ENCODE assay signal across 12 cellular contexts in the genomic region with DNA sequence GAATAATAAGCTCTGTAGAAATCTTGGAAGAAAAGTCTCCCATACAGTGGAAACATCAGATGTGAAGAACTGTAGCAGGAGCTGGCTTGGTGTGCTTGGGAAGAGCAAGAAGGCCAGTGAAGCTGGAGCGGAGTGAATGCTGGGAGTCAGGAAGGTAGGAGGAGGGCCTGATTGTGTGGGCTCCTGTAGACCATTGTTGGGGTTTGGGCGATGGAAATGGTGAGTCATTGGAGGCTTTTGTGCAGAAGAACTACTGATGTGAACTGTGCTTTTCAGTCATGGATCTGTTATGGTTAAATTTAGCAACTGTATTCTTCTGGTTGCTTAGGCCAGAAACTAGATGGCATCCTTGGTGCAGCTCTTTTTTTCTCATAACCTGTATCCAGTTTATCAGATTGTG. TPM values are rescaled to one million over a fixed set of nuclear protein-coding genes. Genes with fewer than 3 reads are reported as not detected.
A peak's percentile ranks its signal among the peaks of the same experiment; 100 is the strongest.
DNase-seq lines count a peak whose midpoint lies in the region; ATAC-seq and TF ChIP-seq lines count a peak whose summit lies in the region.
"Had no signal": no experiment of that assay in that cellular context is flagged by ENCODE, and none has a peak within 500 bp of the region (broad histone marks: within the 10 kb centered on the region; RNA-seq: fewer than 3 reads in every experiment).

No MANE protein-coding gene starts in this region.

- no peak overlapping the region for H2AFZ ChIP-seq in IMR-90 (replicated peaks; ENCODE audit: low read length, poor library complexity)

- H3K4me1 Mint-ChIP-seq in activated CD8-positive, alpha-beta memory T cell treated with anti-CD3 and anti-CD28 coated beads, Interleukin-2, amount 10 ng/mL, durations not matched to agents 7 days and 5 days: peaks cover 25% of the 10 kb centered on the region

- H3K27me3 ChIP-seq in IMR-90 (ENCODE audit: control insufficient read depth, insufficient read depth, low read length): no peaks in the 10 kb centered on the region

- no peaks in the 10 kb centered on the region for H3K9me3 ChIP-seq in IMR-90 (ENCODE audit: control insufficient read depth, insufficient read depth, low read length)

- no peak overlapping the region for H3K27ac Mint-ChIP-seq in activated CD8-positive, alpha-beta memory T cell treated with anti-CD3 and anti-CD28 coated beads, Interleukin-2, amount 10 ng/mL, durations not matched to agents 7 days and 5 days
- H3K27ac Mint-ChIP-seq: dendritic cell treated with granulocyte-macrophage colony-stimulating factor and Interleukin-4, amounts not matched to agents 40 ng/mL and 50 ng/mL, for 4 days had no signal

- no peaks in the 10 kb centered on the region for H3K27me3 Mint-ChIP-seq in activated CD8-positive, alpha-beta memory T cell treated with anti-CD3 and anti-CD28 coated beads, Interleukin-2, amount 10 ng/mL, durations not matched to agents 7 days and 5 days

- no peak overlapping the region for H3K27ac ChIP-seq in IMR-90 (ENCODE audit: insufficient read depth, low read length)

- H3K4ac ChIP-seq in IMR-90 (ENCODE audit: low read depth, low read length): no peak overlapping the region

- H2AK9ac ChIP-seq in IMR-90 (replicated peaks; ENCODE audit: low read depth, low read length, poor library complexity): no peak overlapping the region

- H3K36me3 ChIP-seq in IMR-90 (ENCODE audit: control insufficient read depth, insufficient read depth, low read length): no peaks in the 10 kb centered on the region; the same call in 1 of the 2 replicates

- DNase-seq in activated CD8-positive, alpha-beta memory T cell treated with anti-CD3 and anti-CD28 coated beads, Interleukin-2, amount 10 ng/mL, durations not matched to agents 7 days and 5 days: peak; percentile 58
- no peak for DNase-seq in activated CD8-positive, alpha-beta memory T cell treated with anti-CD3 and anti-CD28 coated beads, Interleukin-2, amount 50 U/mL, for 4 hours
- DNase-seq in IMR-90 (no peak), astrocyte of the spinal cord (ENCODE audit: low read depth, low spot score) (peak; percentile 10), pulmonary artery endothelial cell (ENCODE audit: low read depth, low spot score) (peak; percentile 33), HK-2 (ENCODE audit: unreplicated experiment) (no peak), NCI-H2081 (lab: John Stamatoyannopoulos, UW) (no peak)
- DNase-seq: aorta, H7 had no signal

- H4K5ac ChIP-seq in IMR-90 (ENCODE audit: low read depth, low read length): no peak overlapping the region

- in situ Hi-C loops in IMR-90 (cut with MboI; ENCODE audit: low sequenced_read_pairs) (loop anchor here (5.0 kb wide), 1 partner anchor 282 kb away; the partner anchor contains the start of gene ADAMTS16), astrocyte of the spinal cord (cut with HindIII; ENCODE audit: low sequenced_read_pairs) (loop anchor here (25.0 kb wide), 1 partner anchor 537 kb away; no protein-coding TSS in a partner anchor)

- peaks cover 2% of the 10 kb centered on the region for H3K9me3 Mint-ChIP-seq in activated CD8-positive, alpha-beta memory T cell treated with anti-CD3 and anti-CD28 coated beads, Interleukin-2, amount 10 ng/mL, durations not matched to agents 7 days and 5 days (ENCODE audit: low read depth)
- H3K9me3 Mint-ChIP-seq: dendritic cell treated with granulocyte-macrophage colony-stimulating factor and Interleukin-4, amounts not matched to agents 40 ng/mL and 50 ng/mL, for 4 days; neural crest cell had no signal

- peaks cover 8 to 58% of the 10 kb centered on the region in 2 experiments; a peak in 3 of 4 replicates for H3K79me1 ChIP-seq in IMR-90 (ENCODE audit: low read depth in 1 of 2, low read length in 2 of 2)

- no peak for TF ChIP-seq POLR2A in IMR-90 (IDR thresholded peaks at IDR 0.05; ENCODE audit: low read depth, low read length)

- no peak overlapping the region for H3K4me3 ChIP-seq in IMR-90 (ENCODE audit: insufficient read depth, low read depth, low read length)
- H3K4me3 ChIP-seq in astrocyte of the spinal cord (ENCODE audit: low read depth, low read length): no peak overlapping the region

- TF ChIP-seq RAD21 in IMR-90 (IDR thresholded peaks at IDR 0.05; ENCODE audit: low read length): no peak

- no peak for TF ChIP-seq CTCF in IMR-90 (conservative IDR thresholded peaks at IDR 0.05; ENCODE audit: low read depth, low read length)
- no peak for TF ChIP-seq CTCF in astrocyte of the spinal cord (IDR thresholded peaks at IDR 0.05; ENCODE audit: low read depth, low read length)

- H3K4me1 ChIP-seq in IMR-90 (ENCODE audit: control insufficient read depth, insufficient read depth, low read length): peaks cover 6% of the 10 kb centered on the region

- no peak overlapping the region for H4K91ac ChIP-seq in IMR-90 (ENCODE audit: insufficient read depth, low read depth, low read length)

- H3K36me3 Mint-ChIP-seq in activated CD8-positive, alpha-beta memory T cell treated with anti-CD3 and anti-CD28 coated beads, Interleukin-2, amount 10 ng/mL, durations not matched to agents 7 days and 5 days: peaks cover 18% of the 10 kb centered on the region

- dilution Hi-C loops in IMR-90 (cut with HindIII; ENCODE audit: low sequenced_read_pairs, unreplicated experiment): no loop called here

- no peak overlapping the region for H3K18ac ChIP-seq in IMR-90 (ENCODE audit: low read depth, low read length)

- no TSS peak for BruUV-seq in IMR-90 (replicated peaks; lab: Mats Ljungman, UMichigan)

- H3K9ac ChIP-seq in IMR-90 (ENCODE audit: low read depth, low read length): no peak overlapping the region

- H2BK15ac ChIP-seq in IMR-90 (ENCODE audit: low read depth, low read length): no peak overlapping the region

- POLR2A ChIA-PET in IMR-90 (lab: Charles Lee; ENCODE audit: unreplicated experiment): no interaction called here

- no peak overlapping the region for H2BK5ac ChIP-seq in IMR-90 (ENCODE audit: low read depth, low read length, poor library complexity, severe bottlenecking)

- no peak overlapping the region for H2BK20ac ChIP-seq in IMR-90 (ENCODE audit: low read depth, low read length)

- H3K56ac ChIP-seq in IMR-90 (ENCODE audit: extremely low read depth, insufficient read depth, low read length): no peak overlapping the region

- WGBS in IMR-90 (ENCODE audit: extremely low coverage in 2 of 2, insufficient read length in 1 of 2), 2 experiments: 86% methylated on average over 1 of the region's 2 CpGs; no CpG with 5 or more reads in 1 of the 2 experiments

- intact Hi-C loops in IMR-90 (cut with micrococcal nuclease): no loop called here

- ATAC-seq in activated CD8-positive, alpha-beta memory T cell treated with anti-CD3 and anti-CD28 coated beads, Interleukin-2, amount 10 ng/mL, durations not matched to agents 7 days and 5 days: no peak
- no peak for ATAC-seq in IMR-90 (ENCODE audit: low read depth)
- ATAC-seq in HG03097 (IDR thresholded peaks at IDR 0.05; ENCODE audit: low FRiP score, unreplicated experiment): no peak

- CTCF ChIA-PET in activated CD8-positive, alpha-beta memory T cell treated with anti-CD3 and anti-CD28 coated beads, Interleukin-2, amount 10 ng/mL, durations not matched to agents 7 days and 5 days (lab: Charles Lee): no interaction called here
- CTCF ChIA-PET in IMR-90 (lab: Yijun Ruan, JAX): no interaction called here

- no peak overlapping the region for H2BK120ac ChIP-seq in IMR-90 (ENCODE audit: low read depth, low read length)

- peaks cover 13% of the 10 kb centered on the region for H3K9me1 ChIP-seq in IMR-90 (ENCODE audit: insufficient read depth, low read length)

- H2AK5ac ChIP-seq in IMR-90 (ENCODE audit: low read depth, low read length): no peak overlapping the region

- no peak overlapping the region for H3K4me3 Mint-ChIP-seq in activated CD8-positive, alpha-beta memory T cell treated with anti-CD3 and anti-CD28 coated beads, Interleukin-2, amount 10 ng/mL, durations not matched to agents 7 days and 5 days
- H3K4me3 Mint-ChIP-seq: dendritic cell treated with granulocyte-macrophage colony-stimulating factor and Interleukin-4, amounts not matched to agents 40 ng/mL and 50 ng/mL, for 4 days; neural crest cell had no signal

- peaks cover 51% of the 10 kb centered on the region for H4K20me1 ChIP-seq in IMR-90 (ENCODE audit: insufficient read depth, low read length)

- peak overlapping the region; percentile 32; the same call in 1 of the 2 replicates for H3K4me2 ChIP-seq in IMR-90 (ENCODE audit: low read depth, low read length)

- H3K14ac ChIP-seq in IMR-90 (replicated peaks; ENCODE audit: low read depth, low read length): no peak overlapping the region

- no peak overlapping the region for H4K8ac ChIP-seq in IMR-90 (ENCODE audit: low read depth in 2 of 2, low read length in 2 of 2)

- H3K23ac ChIP-seq in IMR-90 (ENCODE audit: low read depth, low read length): no peak overlapping the region

TF ChIP-seq in IMR-90, 13 proteins besides CTCF, POLR2A, EP300 and RAD21 (continues in another document):
- TF ChIP-seq CEBPB (IDR thresholded peaks at IDR 0.05; ENCODE audit: low read depth, low read length): no peak
- no peak for TF ChIP-seq USF2 (IDR thresholded peaks at IDR 0.05; ENCODE audit: low read depth, low read length)
- no peak for TF ChIP-seq MAFK (IDR thresholded peaks at IDR 0.05; ENCODE audit: low read depth, low read length)
- no peak for TF ChIP-seq NFE2L2 (IDR thresholded peaks at IDR 0.05; ENCODE audit: low read depth, low read length)
- TF ChIP-seq, protein P1, sequence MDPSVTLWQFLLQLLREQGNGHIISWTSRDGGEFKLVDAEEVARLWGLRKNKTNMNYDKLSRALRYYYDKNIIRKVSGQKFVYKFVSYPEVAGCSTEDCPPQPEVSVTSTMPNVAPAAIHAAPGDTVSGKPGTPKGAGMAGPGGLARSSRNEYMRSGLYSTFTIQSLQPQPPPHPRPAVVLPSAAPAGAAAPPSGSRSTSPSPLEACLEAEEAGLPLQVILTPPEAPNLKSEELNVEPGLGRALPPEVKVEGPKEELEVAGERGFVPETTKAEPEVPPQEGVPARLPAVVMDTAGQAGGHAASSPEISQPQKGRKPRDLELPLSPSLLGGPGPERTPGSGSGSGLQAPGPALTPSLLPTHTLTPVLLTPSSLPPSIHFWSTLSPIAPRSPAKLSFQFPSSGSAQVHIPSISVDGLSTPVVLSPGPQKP (IDR thresholded peaks at IDR 0.05; ENCODE audit: borderline replicate concordance, low read depth, low read length): no peak
- no peak for TF ChIP-seq FOS (IDR thresholded peaks at IDR 0.05; ENCODE audit: low read depth, low read length)

RNA-seq across cellular contexts. Expression of gene ICE1, which starts 2.3 kb away (rescaled TPM):
- 10 to 100 TPM; 28.9 to 29.7 TPM for total RNA-seq in activated CD8-positive, alpha-beta memory T cell treated with anti-CD3 and anti-CD28 coated beads, Interleukin-2, amount 10 ng/mL, durations not matched to agents 7 days and 5 days
- total RNA-seq in IMR-90 (2012; rRNA removed) (18.5 and 26.7 TPM in 2 replicates), pulmonary artery endothelial cell (28.3 and 33.8 TPM in 2 replicates)
- polyA plus RNA-seq in IMR-90 (2012; rRNA removed): 7.4 and 9.0 TPM in 2 replicates
- 1.8 and 2.3 TPM in 2 replicates for polyA plus RNA-seq in IMR-90 (2012; cell fraction: cytosol; rRNA removed)
- polyA plus RNA-seq in IMR-90 (2012; cell fraction: nucleus; rRNA removed; ENCODE audit: low replicate concordance): 3.9 and 16.1 TPM in 2 replicates

Comparison
In these comparisons a context has a peak if more than half of its experiments do, and no peak if none do; other contexts are left out.
1. DNase-seq: peak in activated CD8-positive, alpha-beta memory T cell treated with anti-CD3 and anti-CD28 coated beads, Interleukin-2, amount 10 ng/mL, durations not matched to agents 7 days and 5 days (single experiment), astrocyte of the spinal cord (single experiment) and pulmonary artery endothelial cell (single experiment); none in activated CD8-positive, alpha-beta memory T cell treated with anti-CD3 and anti-CD28 coated beads, Interleukin-2, amount 50 U/mL, for 4 hours (single experiment), IMR-90 (single experiment), HK-2 (single experiment) and NCI-H2081 (0 of 2).